Comparison of ENCODE assay signal across 9 cellular contexts in genomic region chr1:205343431-205344009, GRCh38. TPM values are rescaled to one million over a fixed set of nuclear protein-coding genes. Genes with fewer than 3 reads are reported as not detected.
DNase-seq lines count a peak whose midpoint lies in the region; ATAC-seq, FAIRE-seq and TF ChIP-seq lines count a peak whose summit lies in the region.
"Had no signal": no experiment of that assay in that cellular context is flagged by ENCODE, and none has a peak within 500 bp of the region (broad histone marks: within the 10 kb centered on the region; RNA-seq: fewer than 3 reads in every experiment).

No MANE protein-coding gene starts in this region.

- H3K36me3 ChIP-seq in BJ (ENCODE audit: control insufficient read depth, insufficient read depth, low read length) (no peaks in the 10 kb centered on the region), endodermal cell (ENCODE audit: control insufficient read depth, insufficient read depth, low read length) (no peaks in the 10 kb centered on the region)

- H3K9me3 ChIP-seq in endodermal cell (ENCODE audit: control insufficient read depth, low read length): no peaks in the 10 kb centered on the region

- peaks cover 15% of the 10 kb centered on the region for H3K4me1 Mint-ChIP-seq in endodermal cell
- peaks cover 23% of the 10 kb centered on the region for H3K4me1 Mint-ChIP-seq in nephron progenitor cell

- H3K4me1 ChIP-seq in endodermal cell (ENCODE audit: control insufficient read depth, insufficient read depth, low read length): peaks cover 5% of the 10 kb centered on the region

- H3K27me3 Mint-ChIP-seq in endodermal cell (ENCODE audit: insufficient read depth): peaks cover 72% of the 10 kb centered on the region
- peaks cover 67% of the 10 kb centered on the region for H3K27me3 Mint-ChIP-seq in nephron progenitor cell (ENCODE audit: low read depth, poor library complexity)

- 6% methylated on average over 57 of the region's 57 CpGs; no CpG with 5 or more reads in 1 of the 2 experiments for WGBS in endodermal cell (ENCODE audit: insufficient coverage in 1 of 2, insufficient read length in 1 of 2), 2 experiments

- H3K4me3 ChIP-seq in BJ (ENCODE audit: low read depth, low read length) (no peak overlapping the region), endodermal cell (ENCODE audit: low read length) (peak overlapping the region; percentile 76)

- TF ChIP-seq CTCF in BJ (IDR thresholded peaks at IDR 0.05; ENCODE audit: insufficient read depth, low read depth, low read length) (0 out of 2 replicates have a peak, but pooled peaks have one; percentile 12), endodermal cell (conservative IDR thresholded peaks at IDR 0.05) (peak; percentile 70), nephron progenitor cell (IDR thresholded peaks at IDR 0.05) (peak; percentile 28), D721Med (IDR thresholded peaks at IDR 0.05; ENCODE audit: insufficient read depth, missing control alignments) (no peak)

- POLR2A ChIA-PET in BJ (lab: Charles Lee): no interaction called here

- DNase-seq in BJ (ENCODE audit: low read depth) (no peak), NCI-H1105 treated with DMSO at 0.1 percent for 48 hours (lab: John Stamatoyannopoulos, UW) (peak; percentile 27), endodermal cell (peak; percentile 89), nephron progenitor cell (peak; percentile 62), D721Med (ENCODE audit: insufficient read length, low spot score) (no peak), DMS 273 treated with DMSO at 0.1 percent for 48 hours (lab: John Stamatoyannopoulos, UW) (no peak), mucosa of gallbladder (ENCODE audit: low spot score) (no peak)

- H3K9me3 Mint-ChIP-seq in endodermal cell (no peaks in the 10 kb centered on the region), nephron progenitor cell (no peaks in the 10 kb centered on the region)
- H3K9me3 Mint-ChIP-seq: IgD-negative memory B cell had no signal

- H3K9ac ChIP-seq in endodermal cell (ENCODE audit: extremely low read depth, low read length, poor library complexity, severe bottlenecking): no peak overlapping the region

- FAIRE-seq in D721Med (lab: Jason Lieb, UNC): no peak

- H3K4me3 Mint-ChIP-seq in endodermal cell (peak overlapping the region; percentile 56), nephron progenitor cell (peak overlapping the region; percentile 28)

- no peak overlapping the region for H3K27ac Mint-ChIP-seq in endodermal cell
- no peak overlapping the region for H3K27ac Mint-ChIP-seq in nephron progenitor cell
- H3K27ac Mint-ChIP-seq: IgD-negative memory B cell had no signal

- CTCF ChIA-PET in BJ (lab: Yijun Ruan, JAX): interaction anchor here (0.7 to 1.5 kb wide), 2 partner anchors 10 to 11 kb away, joined by 3 to 5 read pairs; no protein-coding TSS in a partner anchor

- H3K27me3 ChIP-seq in BJ (ENCODE audit: control insufficient read depth, insufficient read depth, low read length): peaks cover 50% of the 10 kb centered on the region
- H3K27me3 ChIP-seq in endodermal cell (ENCODE audit: control insufficient read depth, insufficient read depth, low read length, poor library complexity, severe bottlenecking): peaks cover 37% of the 10 kb centered on the region

- H3K27ac ChIP-seq in endodermal cell (ENCODE audit: low read depth, low read length): no peak overlapping the region

- H3K36me3 Mint-ChIP-seq in endodermal cell (ENCODE audit: low read depth) (no peaks in the 10 kb centered on the region), nephron progenitor cell (ENCODE audit: low read depth) (no peaks in the 10 kb centered on the region)
- H3K36me3 Mint-ChIP-seq: IgD-negative memory B cell had no signal

- ATAC-seq in GM18858 (IDR thresholded peaks at IDR 0.05; ENCODE audit: unreplicated experiment): no peak

RNA-seq across cellular contexts. Expression of gene KLHDC8A, which starts 13.2 kb away (rescaled TPM):
- not detected in 2 replicates for polyA plus RNA-seq in BJ (2011; rRNA removed)
- 0.43 TPM in 1 of 2 replicates, not detected in the other for polyA minus RNA-seq in BJ (2011; rRNA and poly(A)+ RNA removed)
- total RNA-seq in endodermal cell: under 1 TPM; 0.38 to 0.53 TPM
- 14.6 TPM for polyA plus RNA-seq in endodermal cell (2013, experiment 1 of 2)
- polyA plus RNA-seq in endodermal cell (2013, experiment 2 of 2): 13.5 TPM
- 2.2 TPM for total RNA-seq in mucosa of gallbladder

RNA-seq across cellular contexts. Expression of gene NUAK2, which starts 22.0 kb away (rescaled TPM):
- polyA plus RNA-seq in BJ (2011; rRNA removed): 3.4 and 5.8 TPM in 2 replicates
- polyA minus RNA-seq in BJ (2011; rRNA and poly(A)+ RNA removed): 7.6 and 8.7 TPM in 2 replicates
- total RNA-seq in endodermal cell (10 to 100 TPM; 13.4 to 19.1 TPM), mucosa of gallbladder (6.7 TPM)
- 21.8 TPM for polyA plus RNA-seq in endodermal cell (2013, experiment 1 of 2)
- polyA plus RNA-seq in endodermal cell (2013, experiment 2 of 2): 21.0 TPM

Comparison
In these comparisons a context has a peak if more than half of its experiments do, and no peak if none do; other contexts are left out.
1. DNase-seq: peak in NCI-H1105 treated with DMSO at 0.1 percent for 48 hours (single experiment), endodermal cell (single experiment) and nephron progenitor cell (single experiment); none in BJ (single experiment), D721Med (single experiment), DMS 273 treated with DMSO at 0.1 percent for 48 hours (single experiment) and mucosa of gallbladder (single experiment).